ENCODE assay signal across 27 cellular contexts in the genomic region with DNA sequence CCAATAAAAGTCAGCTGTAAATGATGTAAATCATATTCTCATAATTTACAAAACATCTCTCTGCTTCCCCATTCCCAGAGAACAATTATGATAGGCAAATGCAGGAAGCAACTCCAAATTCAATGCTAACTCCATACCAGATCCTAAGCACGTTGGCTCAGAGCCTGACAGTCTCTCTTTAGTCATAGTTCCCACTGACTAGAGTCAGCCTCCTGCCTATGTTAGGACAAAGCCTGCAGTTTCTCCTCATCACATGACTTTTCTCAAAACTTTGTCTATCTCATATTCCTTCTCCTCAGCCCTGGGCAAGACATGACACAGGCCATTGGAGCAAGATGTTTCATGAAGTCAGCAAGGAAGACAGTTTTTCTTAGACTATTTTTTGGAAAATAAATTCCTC.
DNase-seq lines count a peak whose midpoint lies in the region; ATAC-seq, FAIRE-seq and TF ChIP-seq lines count a peak whose summit lies in the region.
"Had no signal": no experiment of that assay in that cellular context is flagged by ENCODE, and none has a peak within 500 bp of the region (broad histone marks: within the 10 kb centered on the region; RNA-seq: fewer than 3 reads in every experiment).

No MANE protein-coding gene starts in this region.

- H3K27me3 Mint-ChIP-seq in T-cell, result peaks cover 0 to 5% of the 10 kb centered on the region in 2 donors

- no peak overlapping the region for H3K4me3 Mint-ChIP-seq in T-cell
- H3K4me3 Mint-ChIP-seq: activated B cell treated with CpG ODN at 0.5 μM for 24 hours; activated CD4-positive, alpha-beta memory T cell treated with anti-CD3 and anti-CD28 coated beads for 36 hours; CD14-positive monocyte had no signal

- peaks cover 0 to 2% (median 0%) of the 10 kb centered on the region in 3 donors for H3K9me3 Mint-ChIP-seq in T-cell
- H3K9me3 Mint-ChIP-seq: activated B cell treated with CpG ODN at 0.5 μM for 24 hours; activated CD4-positive, alpha-beta memory T cell treated with anti-CD3 and anti-CD28 coated beads for 36 hours had no signal

- no peak for TF ChIP-seq CTCF in bronchial epithelial cell (IDR thresholded peaks at IDR 0.05; ENCODE audit: insufficient read depth, low read length, severe bottlenecking)

- peak; percentile 31 for DNase-seq in AG08395 (ENCODE audit: low spot score)
- DNase-seq in M059J (ENCODE audit: low read depth), result peak; percentile 8
- peak; percentile 39 for DNase-seq in bronchial epithelial cell (ENCODE audit: low read depth)
- DNase-seq in foreskin melanocyte, result peak; percentile 57
- no peak for DNase-seq in AML-193 (lab: John Stamatoyannopoulos, UW)
- no peak for DNase-seq in T-cell
- no peak for DNase-seq in NCI-H2171 treated with DMSO at 0.1 percent for 48 hours (lab: John Stamatoyannopoulos, UW)
- DNase-seq: activated B cell treated with CpG ODN at 0.5 μM for 24 hours; activated CD4-positive, alpha-beta memory T cell treated with anti-CD3 and anti-CD28 coated beads for 36 hours; activated effector memory CD4-positive, alpha-beta T cell treated with anti-CD3 and anti-CD28 coated beads, Interleukin-2, amount 50 U/mL, for 16 hours; central memory CD4-positive, alpha-beta T cell; kidney glomerular epithelial cell; MM.1S; NCI-H1436 treated with DMSO at 0.1 percent for 48 hours; NCI-H526; small intestine; stimulated activated CD4-positive, alpha-beta T cell treated with anti-CD3 and anti-CD28 coated beads, Interleukin-2, amount 100 ng/mL, for 48 hours; stimulated activated naive CD4-positive, alpha-beta T cell; T-helper 2 cell; tibial artery had no signal

- H3K27me3 ChIP-seq in bronchial epithelial cell (ENCODE audit: control insufficient read depth, insufficient read depth, low read length), result no peaks in the 10 kb centered on the region
- H3K27me3 ChIP-seq: tibial artery had no signal

- CTCF ChIA-PET in T-cell (lab: Charles Lee), result no interaction called here

- H3K4me1 Mint-ChIP-seq in T-cell, result no peaks in the 10 kb centered on the region
- H3K4me1 Mint-ChIP-seq: activated B cell treated with CpG ODN at 0.5 μM for 24 hours, CD14-positive monocyte had no signal

- no peak overlapping the region for H3K27ac Mint-ChIP-seq in T-cell
- H3K27ac Mint-ChIP-seq: activated B cell treated with CpG ODN at 0.5 μM for 24 hours; activated CD4-positive, alpha-beta memory T cell treated with anti-CD3 and anti-CD28 coated beads for 36 hours; CD14-positive monocyte had no signal

- no peak for FAIRE-seq in bronchial epithelial cell (lab: Jason Lieb, UNC)
- FAIRE-seq: A204.1, D721Med, H1, small intestine had no signal

- no peak for ATAC-seq in T-cell (replicated peaks in 1 of 4)
- no peak for ATAC-seq in HG02763 (IDR thresholded peaks at IDR 0.05; ENCODE audit: unreplicated experiment)

- no peak overlapping the region for H3K4me3 ChIP-seq in bronchial epithelial cell (ENCODE audit: low read depth, low read length)
- H3K4me3 ChIP-seq: lung, SK-N-MC, tibial artery had no signal

- POLR2A ChIA-PET in T-cell (lab: Charles Lee), result no interaction called here

- no peaks in the 10 kb centered on the region for H3K36me3 Mint-ChIP-seq in T-cell
- H3K36me3 Mint-ChIP-seq: activated CD4-positive, alpha-beta memory T cell treated with anti-CD3 and anti-CD28 coated beads for 36 hours; CD14-positive monocyte had no signal

- no peaks in the 10 kb centered on the region for H3K36me3 ChIP-seq in bronchial epithelial cell (ENCODE audit: control insufficient read depth, insufficient read depth, low read length)
- H3K36me3 ChIP-seq: tibial artery had no signal

Comparison
In these comparisons a context has a peak if more than half of its experiments do, and no peak if none do; other contexts are left out.
1. DNase-seq: peak in AG08395 (single experiment), M059J (single experiment), bronchial epithelial cell (single experiment) and foreskin melanocyte (single experiment); none in AML-193 (0 of 2), T-cell (0 of 34) and NCI-H2171 treated with DMSO at 0.1 percent for 48 hours (single experiment).